Comparison of ENCODE assay signal across 8 cellular contexts in the genomic region with DNA sequence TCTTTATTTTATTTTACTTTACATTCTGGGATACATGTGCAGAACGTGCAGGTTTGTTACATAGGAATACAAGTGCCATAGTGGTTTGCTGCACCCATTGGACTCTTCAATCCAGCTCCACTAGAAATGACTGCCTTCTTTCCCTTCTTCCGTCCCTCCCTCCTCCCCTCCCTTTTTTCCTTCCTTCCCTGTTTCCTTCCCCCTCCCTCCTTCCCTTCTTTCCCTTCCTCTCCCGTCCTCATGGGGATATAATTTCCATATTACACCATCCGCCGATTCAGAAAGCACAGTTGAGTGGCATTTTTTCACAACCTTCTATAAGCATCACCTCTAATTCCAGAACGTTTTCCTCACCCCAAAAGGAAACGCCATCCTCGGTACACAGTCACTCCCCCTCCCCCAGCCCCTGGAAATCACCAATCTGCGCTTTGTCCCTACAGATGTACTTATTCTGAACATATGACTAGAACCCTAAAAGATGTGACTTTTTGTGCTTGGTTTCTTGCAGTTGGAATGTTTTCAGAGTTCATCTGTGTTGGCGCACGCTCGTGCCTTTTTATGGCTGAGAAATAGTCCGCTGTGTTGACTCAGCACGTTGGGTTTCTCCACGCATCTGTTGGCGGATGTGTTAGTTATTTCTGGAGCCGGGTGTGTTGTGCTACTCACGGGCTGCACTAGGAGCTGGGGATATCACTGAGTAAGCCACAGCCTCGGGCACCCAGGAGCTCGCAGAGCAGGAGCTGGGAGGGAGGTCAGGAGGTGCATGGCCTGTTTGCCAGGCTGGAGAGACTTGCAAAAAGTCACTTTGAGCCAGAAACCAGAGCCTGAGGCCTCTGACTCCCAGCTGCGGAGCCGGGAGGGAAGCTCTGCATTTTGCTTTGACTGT.
DNase-seq lines count a peak whose midpoint lies in the region; ATAC-seq and TF ChIP-seq lines count a peak whose summit lies in the region.

No MANE protein-coding gene starts in this region.

- no peaks in the 10 kb centered on the region for H3K9me3 Mint-ChIP-seq in activated naive CD8-positive, alpha-beta T cell treated with anti-CD3 and anti-CD28 coated beads for 36 hours

- H3K4me1 Mint-ChIP-seq in activated naive CD8-positive, alpha-beta T cell treated with anti-CD3 and anti-CD28 coated beads for 36 hours: peaks cover 79% of the 10 kb centered on the region

- peak overlapping the region; percentile 51 for H3K4me3 Mint-ChIP-seq in activated naive CD8-positive, alpha-beta T cell treated with anti-CD3 and anti-CD28 coated beads for 36 hours

- no peaks in the 10 kb centered on the region for H3K27me3 ChIP-seq in heart right ventricle

- in situ Hi-C loops in GM13977 (cut with MboI; ENCODE audit: low pct_unique_long_range_greater_than_20kb, low sequenced_read_pairs, unreplicated experiment): no loop called here

- WGBS in heart right ventricle, 2 donors: 29 to 31% methylated on average over 22 of the region's 22 CpGs

- H3K4me1 ChIP-seq in heart right ventricle: peaks cover 20 to 88% (median 79%) of the 10 kb centered on the region in 9 donors

- H3K27me3 Mint-ChIP-seq in activated naive CD8-positive, alpha-beta T cell treated with anti-CD3 and anti-CD28 coated beads for 36 hours: no peaks in the 10 kb centered on the region

- TF ChIP-seq CTCF in heart right ventricle (IDR thresholded peaks at IDR 0.05): peak in 1 of 9 donors; percentile 8
- no peak for TF ChIP-seq CTCF in retinal pigment epithelial cell (conservative IDR thresholded peaks at IDR 0.05; ENCODE audit: low read depth, low read length)
- TF ChIP-seq CTCF in GM13977 (IDR thresholded peaks at IDR 0.05; ENCODE audit: extremely low read depth, insufficient read depth, missing control alignments): no peak

- H3K4me3 ChIP-seq in heart right ventricle (no peak overlapping the region), retinal pigment epithelial cell (ENCODE audit: low read length) (no peak overlapping the region)

- DNase-seq in activated naive CD4-positive, alpha-beta T cell treated with Interleukin-2 at 50 U/mL for 16 hours: peak; percentile 33
- no peak for DNase-seq in activated naive CD4-positive, alpha-beta T cell treated with anti-CD3 and anti-CD28 coated beads, Interleukin-2, amount 50 U/mL, for 16 hours
- DNase-seq in activated naive CD8-positive, alpha-beta T cell treated with anti-CD3 and anti-CD28 coated beads for 36 hours: peak; percentile 35
- DNase-seq in heart right ventricle (peak; percentile 52 to 74), retinal pigment epithelial cell (ENCODE audit: low read depth) (peak; percentile 75), GM13977 (ENCODE audit: low spot score) (no peak), NCI-H1105 (lab: John Stamatoyannopoulos, UW) (no peak)

- intact Hi-C loops in heart right ventricle (cut with DNase I): loop anchor here in 2 of 10 donors (5.0 kb wide), 2 partner anchors 35 to 45 kb away; no protein-coding TSS in a partner anchor

- peaks cover 0 to 16% (median 2%) of the 10 kb centered on the region in 9 donors for H3K36me3 ChIP-seq in heart right ventricle

- H3K9me3 ChIP-seq in heart right ventricle: no peaks in the 10 kb centered on the region

- peak overlapping the region in 9 of 10 donors; percentile 5 to 74 (median 61) for H3K27ac ChIP-seq in heart right ventricle

- ATAC-seq in heart right ventricle (peak; percentile 66 to 87 (median 78)), HG03439 (IDR thresholded peaks at IDR 0.05; ENCODE audit: unreplicated experiment) (no peak)

- H3K36me3 Mint-ChIP-seq in activated naive CD8-positive, alpha-beta T cell treated with anti-CD3 and anti-CD28 coated beads for 36 hours: peaks cover 35% of the 10 kb centered on the region

- H3K27ac Mint-ChIP-seq in activated naive CD8-positive, alpha-beta T cell treated with anti-CD3 and anti-CD28 coated beads for 36 hours: peak overlapping the region; percentile 81

Comparison
In these comparisons a context has a peak if more than half of its experiments do, and no peak if none do; other contexts are left out.
1. DNase-seq: peak in activated naive CD4-positive, alpha-beta T cell treated with Interleukin-2 at 50 U/mL for 16 hours (single experiment), activated naive CD8-positive, alpha-beta T cell treated with anti-CD3 and anti-CD28 coated beads for 36 hours (single experiment), heart right ventricle (2 of 2) and retinal pigment epithelial cell (single experiment); none in activated naive CD4-positive, alpha-beta T cell treated with anti-CD3 and anti-CD28 coated beads, Interleukin-2, amount 50 U/mL, for 16 hours (single experiment), GM13977 (single experiment) and NCI-H1105 (single experiment).